In the genomic region with DNA sequence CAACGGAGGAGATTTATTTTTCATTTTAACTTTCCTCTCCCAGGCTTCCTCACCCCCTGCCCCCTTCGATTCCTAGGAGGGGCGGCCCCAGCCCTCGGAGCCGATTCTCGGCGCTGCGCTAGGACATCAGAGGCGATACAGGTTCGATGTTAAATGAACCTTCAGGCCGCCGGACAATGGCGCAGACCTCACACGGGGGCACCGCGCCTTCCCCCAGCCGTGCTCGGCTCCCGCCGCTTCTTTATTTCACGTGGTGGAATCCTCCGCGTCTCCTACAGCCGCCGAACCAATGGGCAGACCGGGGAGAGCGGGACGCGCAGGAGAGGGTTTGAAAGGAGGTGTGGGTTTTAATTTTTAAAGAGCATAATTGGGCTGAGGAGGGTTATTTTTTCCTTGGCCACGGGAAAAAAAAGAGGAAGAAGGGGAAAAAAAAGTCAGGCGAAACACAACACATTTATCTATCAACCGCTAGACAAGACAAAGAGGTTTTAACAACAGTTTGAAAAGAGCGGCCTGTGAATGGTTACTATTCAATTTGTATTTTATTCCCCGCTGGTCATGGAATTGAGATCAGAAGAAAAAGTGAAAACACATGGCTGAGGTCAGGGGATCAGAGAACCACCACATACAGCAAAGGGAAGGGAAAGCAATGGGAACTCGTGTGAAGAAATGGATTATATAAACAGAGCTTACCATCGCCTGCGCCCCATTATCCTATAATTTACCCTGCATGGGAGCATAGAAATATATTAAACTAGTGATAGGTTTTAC, we compare ENCODE assay signal across 10 cellular contexts.
DNase-seq lines count a peak whose midpoint lies in the region; ATAC-seq, FAIRE-seq and TF ChIP-seq lines count a peak whose summit lies in the region.
"Had no signal": no experiment of that assay in that cellular context is flagged by ENCODE, and none has a peak within 500 bp of the region (broad histone marks: within the 10 kb centered on the region; RNA-seq: fewer than 3 reads in every experiment).

No MANE protein-coding gene starts in this region.

- H3K9ac ChIP-seq in IMR-90 (ENCODE audit: low read depth, low read length) (peak overlapping the region; percentile 67), endothelial cell of umbilical vein (replicated peaks; ENCODE audit: extremely low read depth, insufficient read depth, low read length) (no peak overlapping the region)

- H4K20me1 ChIP-seq in IMR-90 (ENCODE audit: insufficient read depth, low read length) (no peaks in the 10 kb centered on the region), endothelial cell of umbilical vein (replicated peaks; ENCODE audit: control insufficient read depth, extremely low read depth, insufficient read depth, low read length) (no peaks in the 10 kb centered on the region)

- H3K27me3 Mint-ChIP-seq in osteocyte (ENCODE audit: unreplicated experiment): peaks cover 51% of the 10 kb centered on the region

- no peaks in the 10 kb centered on the region for H3K79me1 ChIP-seq in IMR-90 (ENCODE audit: low read depth in 1 of 2, low read length in 2 of 2)

- H3K4me2 ChIP-seq in IMR-90 (ENCODE audit: low read depth, low read length) (peak overlapping the region; percentile 83), endothelial cell of umbilical vein (ENCODE audit: insufficient read depth, low read length) (no peak overlapping the region)

- peak overlapping the region; percentile 82; the same call in 1 of the 2 replicates for H4K91ac ChIP-seq in IMR-90 (ENCODE audit: insufficient read depth, low read depth, low read length)

- H3K9me3 ChIP-seq in IMR-90 (ENCODE audit: control insufficient read depth, insufficient read depth, low read length) (no peaks in the 10 kb centered on the region; the same call in 1 of the 2 replicates), endothelial cell of umbilical vein (replicated peaks; ENCODE audit: control insufficient read depth, insufficient read depth, low read length) (no peaks in the 10 kb centered on the region), body of pancreas (no peaks in the 10 kb centered on the region)

- dilution Hi-C loops in IMR-90 (cut with HindIII; ENCODE audit: low sequenced_read_pairs, unreplicated experiment): no loop called here
- dilution Hi-C loops in endothelial cell of umbilical vein (cut with MboI; ENCODE audit: extremely low pct_ligation_motif_present, low sequenced_read_pairs): no loop called here

- H3K27me3 ChIP-seq in IMR-90 (ENCODE audit: control insufficient read depth, insufficient read depth, low read length): peaks cover 8% of the 10 kb centered on the region; the same call in 1 of the 2 replicates
- H3K27me3 ChIP-seq in endothelial cell of umbilical vein (ENCODE audit: control insufficient read depth in 2 of 2, insufficient read depth in 2 of 2, low read length in 2 of 2): peaks cover 94 to 99% of the 10 kb centered on the region in 2 experiments
- peaks cover 0 to 57% of the 10 kb centered on the region in 2 donors for H3K27me3 ChIP-seq in body of pancreas

- H3K27ac ChIP-seq in IMR-90 (ENCODE audit: insufficient read depth, low read length): peak overlapping the region; percentile 86; the same call in 1 of the 2 replicates
- no peak overlapping the region for H3K27ac ChIP-seq in endothelial cell of umbilical vein (ENCODE audit: insufficient read depth, low read depth, low read length)
- H3K27ac ChIP-seq in body of pancreas: no peak overlapping the region

- H3K4me1 Mint-ChIP-seq in osteocyte (ENCODE audit: unreplicated experiment): peaks cover 67% of the 10 kb centered on the region

- H2BK120ac ChIP-seq in IMR-90 (ENCODE audit: low read depth, low read length): peak overlapping the region; percentile 98

- H3K79me2 ChIP-seq in endothelial cell of umbilical vein (ENCODE audit: control insufficient read depth, insufficient read depth, low read length): no peaks in the 10 kb centered on the region

- no peak for FAIRE-seq in endothelial cell of umbilical vein (lab: Jason Lieb, UNC)

- no peak overlapping the region; the same call in 1 of the 2 replicates for H3K18ac ChIP-seq in IMR-90 (ENCODE audit: low read depth, low read length)

- H2BK20ac ChIP-seq in IMR-90 (ENCODE audit: low read depth, low read length): peak overlapping the region; percentile 80

- H2AFZ ChIP-seq in IMR-90 (replicated peaks; ENCODE audit: low read length, poor library complexity) (peak overlapping the region; percentile 75), endothelial cell of umbilical vein (ENCODE audit: low read depth, low read length) (no peak overlapping the region)

- H4K8ac ChIP-seq in IMR-90 (ENCODE audit: low read depth in 2 of 2, low read length in 2 of 2): peak overlapping the region; percentile 32 to 87; a peak in 2 of 4 replicates

- intact Hi-C loops in IMR-90 (cut with micrococcal nuclease): loop anchor here (2.0 to 5.0 kb wide), 2 partner anchors 83 to 151 kb away; no protein-coding TSS in a partner anchor
- intact Hi-C loops in endothelial cell of umbilical vein (cut with micrococcal nuclease): loop anchor here (2.0 to 5.0 kb wide), 2 partner anchors 68 to 151 kb away; no protein-coding TSS in a partner anchor
- intact Hi-C loops in body of pancreas (cut with DNase I): no loop called here

- peak overlapping the region; percentile 69; the same call in 1 of the 3 replicates for H2BK15ac ChIP-seq in IMR-90 (ENCODE audit: low read depth, low read length)

- H3K14ac ChIP-seq in IMR-90 (replicated peaks; ENCODE audit: low read depth, low read length): peak overlapping the region; percentile 88

- no TSS peak for BruUV-seq in IMR-90 (replicated peaks; lab: Mats Ljungman, UMichigan)
- no TSS peak for BruUV-seq in endothelial cell of umbilical vein (replicated peaks; lab: Mats Ljungman, UMichigan)

- CTCF ChIA-PET in IMR-90 (lab: Yijun Ruan, JAX) (interaction anchor here (1.0 kb wide), 1 partner anchor 84 kb away, joined by 3 read pairs; no protein-coding TSS in a partner anchor), endothelial cell of umbilical vein (lab: Charles Lee) (interaction anchor here (1.5 to 2.9 kb wide), 3 partner anchors 82 to 151 kb away, joined by 6 to 19 read pairs (median 14); no protein-coding TSS in a partner anchor)

- H3K9me1 ChIP-seq in IMR-90 (ENCODE audit: insufficient read depth, low read length): peaks cover 3% of the 10 kb centered on the region
- H3K9me1 ChIP-seq in endothelial cell of umbilical vein (replicated peaks; ENCODE audit: control insufficient read depth, extremely low read depth, insufficient read depth, low read length): no peaks in the 10 kb centered on the region

- TF ChIP-seq RAD21 in IMR-90 (IDR thresholded peaks at IDR 0.05; ENCODE audit: low read length): no peak

- peak overlapping the region; percentile 66 for H3K4me3 Mint-ChIP-seq in osteocyte (ENCODE audit: unreplicated experiment)

- POLR2A ChIA-PET in IMR-90 (lab: Charles Lee; ENCODE audit: unreplicated experiment) (no interaction called here), endothelial cell of umbilical vein (lab: Charles Lee) (no interaction called here)

- H3K36me3 ChIP-seq in IMR-90 (ENCODE audit: control insufficient read depth, insufficient read depth, low read length) (no peaks in the 10 kb centered on the region), endothelial cell of umbilical vein (ENCODE audit: control insufficient read depth in 2 of 2, extremely low read depth in 1 of 2, insufficient read depth in 2 of 2, low read length in 2 of 2) (no peaks in the 10 kb centered on the region), body of pancreas (replicated peaks in 1 of 2; ENCODE audit: insufficient read depth in 1 of 2, low read depth in 2 of 2) (no peaks in the 10 kb centered on the region)

- H4K5ac ChIP-seq in IMR-90 (ENCODE audit: low read depth, low read length): no peak overlapping the region; the same call in 1 of the 2 replicates

- ATAC-seq in IMR-90 (ENCODE audit: low read depth) (no peak), body of pancreas (no peak), GM19467 (IDR thresholded peaks at IDR 0.05; ENCODE audit: unreplicated experiment) (no peak)

- H3K36me3 Mint-ChIP-seq in osteocyte (ENCODE audit: unreplicated experiment): peaks cover 5% of the 10 kb centered on the region

- TF ChIP-seq CTCF in GM13977 (IDR thresholded peaks at IDR 0.05; ENCODE audit: extremely low read depth, insufficient read depth, missing control alignments) (no peak), IMR-90 (conservative IDR thresholded peaks at IDR 0.05; ENCODE audit: low read depth, low read length) (no peak), endothelial cell of umbilical vein (IDR thresholded peaks at IDR 0.05; ENCODE audit: extremely low read depth in 1 of 2, insufficient read depth in 1 of 2, low read depth in 1 of 2, low read length in 2 of 2) (no peak), osteocyte (IDR thresholded peaks at IDR 0.05) (no peak), body of pancreas (IDR thresholded peaks at IDR 0.05) (no peak)

- no peak for TF ChIP-seq POLR2A in IMR-90 (IDR thresholded peaks at IDR 0.05; ENCODE audit: low read depth, low read length)
- no peak for TF ChIP-seq POLR2A in endothelial cell of umbilical vein (IDR thresholded peaks at IDR 0.05; ENCODE audit: low read depth, low read length)
- no peak for TF ChIP-seq POLR2A in body of pancreas (IDR thresholded peaks at IDR 0.05)

- in situ Hi-C loops in GM13977 (cut with MboI; ENCODE audit: low pct_unique_long_range_greater_than_20kb, low sequenced_read_pairs, unreplicated experiment): loop anchor here (10.0 kb wide), 1 partner anchor 135 kb away; no protein-coding TSS in a partner anchor
- in situ Hi-C loops in IMR-90 (cut with MboI; ENCODE audit: low sequenced_read_pairs): no loop called here

- H3K9me3 Mint-ChIP-seq in osteocyte (ENCODE audit: unreplicated experiment): no peaks in the 10 kb centered on the region

- no peak overlapping the region for H2BK5ac ChIP-seq in IMR-90 (ENCODE audit: low read depth, low read length, poor library complexity, severe bottlenecking)

- peak overlapping the region; percentile 87; the same call in 1 of the 2 replicates for H3K23ac ChIP-seq in IMR-90 (ENCODE audit: low read depth, low read length)

- H3K4ac ChIP-seq in IMR-90 (ENCODE audit: low read depth, low read length): peak overlapping the region; percentile 93

- 31% methylated on average over 8 of the region's 37 CpGs; no CpG with 5 or more reads in 1 of the 2 experiments for WGBS in IMR-90 (ENCODE audit: extremely low coverage in 2 of 2, insufficient read length in 1 of 2), 2 experiments
- 8 to 16% methylated on average over 31 to 37 of the region's 37 CpGs for WGBS in body of pancreas, 2 donors

- H2AK9ac ChIP-seq in IMR-90 (replicated peaks; ENCODE audit: low read depth, low read length, poor library complexity): no peak overlapping the region

- H2AK5ac ChIP-seq in IMR-90 (ENCODE audit: low read depth, low read length): peak overlapping the region; percentile 23; the same call in 1 of the 2 replicates

- DNase-seq in GM13977 (ENCODE audit: low spot score) (peak; percentile 29), IMR-90 (peak; percentile 23), endothelial cell of umbilical vein (ENCODE audit: low read depth, low spot score) (no peak), osteocyte (ENCODE audit: extremely low spot score, unreplicated experiment) (no peak), body of pancreas (no peak), H4 (ENCODE audit: low spot score) (no peak)
- DNase-seq: activated T-cell treated with anti-CD3 and anti-CD28 coated beads for 4 hours, DMS153, NCI-H187 treated with DMSO at 0.1 percent for 48 hours had no signal

- 0 out of 2 replicates have a peak overlapping the region, but pooled peaks have one; percentile 16 for H3K56ac ChIP-seq in IMR-90 (ENCODE audit: extremely low read depth, insufficient read depth, low read length)

- peaks cover 9% of the 10 kb centered on the region; the same call in 1 of the 2 replicates for H3K4me1 ChIP-seq in IMR-90 (ENCODE audit: control insufficient read depth, insufficient read depth, low read length)
- H3K4me1 ChIP-seq in endothelial cell of umbilical vein (ENCODE audit: control insufficient read depth, extremely low read depth, insufficient read depth, low read length): no peaks in the 10 kb centered on the region
- peaks cover 28% of the 10 kb centered on the region for H3K4me1 ChIP-seq in body of pancreas

- peak overlapping the region; percentile 67 for H3K27ac Mint-ChIP-seq in osteocyte (ENCODE audit: unreplicated experiment)

- H3K4me3 ChIP-seq in IMR-90 (ENCODE audit: insufficient read depth, low read depth, low read length): no peak overlapping the region
- H3K4me3 ChIP-seq in endothelial cell of umbilical vein (replicated peaks in 1 of 3; ENCODE audit: insufficient read depth in 1 of 3, low read depth in 1 of 3, low read length in 3 of 3): no peak overlapping the region
- no peak overlapping the region for H3K4me3 ChIP-seq in body of pancreas

Comparison
In these comparisons a context has a peak if more than half of its experiments do, and no peak if none do; other contexts are left out.
1. DNase-seq: peak in GM13977 (single experiment) and IMR-90 (single experiment); none in endothelial cell of umbilical vein (single experiment), osteocyte (single experiment), body of pancreas (0 of 4) and H4 (single experiment).